Comparison of ENCODE assay signal across 1 cellular context in the genomic region with DNA sequence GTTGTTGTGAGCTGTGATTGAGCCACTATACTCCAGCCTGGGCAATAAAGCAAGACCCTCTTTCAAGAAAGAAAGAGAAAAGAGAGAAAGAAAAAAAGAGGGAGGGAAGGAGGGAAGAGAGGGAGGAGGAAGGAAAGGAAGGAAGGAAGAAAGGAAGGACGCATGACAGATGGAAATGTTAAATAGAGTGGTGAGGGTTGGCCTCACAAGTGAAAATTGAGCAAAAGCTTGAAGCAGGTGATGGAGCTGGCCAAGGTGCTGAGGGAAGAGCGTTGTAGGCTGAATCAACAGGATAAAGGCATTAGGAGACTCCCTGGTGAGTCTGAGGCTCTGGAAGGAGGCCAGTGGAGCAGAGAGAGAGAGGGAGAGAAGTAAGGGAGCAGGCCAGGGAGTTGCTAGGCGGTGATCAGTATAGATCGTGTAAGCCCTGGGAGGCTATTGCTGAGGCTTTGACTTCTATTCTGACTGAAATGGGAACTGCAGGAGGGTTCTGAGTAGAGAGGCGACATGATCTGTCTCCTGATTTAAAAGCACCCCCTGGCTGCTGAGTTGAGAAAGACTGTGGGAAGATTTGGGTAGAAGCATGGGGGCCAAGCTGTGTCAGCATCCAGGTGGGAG.
TF ChIP-seq lines count a peak whose summit lies in the region.

No MANE protein-coding gene starts in this region.

TF ChIP-seq in K562, 482 proteins besides CTCF, POLR2A, EP300 and RAD21 (continued from another document):
- peak in 1 of 2 experiments; percentile 93 for TF ChIP-seq AFF1 (IDR thresholded peaks at IDR 0.05; ENCODE audit: low read depth in 1 of 2, partially characterized antibody in 2 of 2)
- peak; percentile 38 for TF ChIP-seq ARHGAP35 (IDR thresholded peaks at IDR 0.05; ENCODE audit: partially characterized antibody)
- no peak for TF ChIP-seq MAZ (CRISPR knock-in tag; conservative IDR thresholded peaks at IDR 0.05 in 1 of 2, IDR thresholded peaks at IDR 0.05 in 1 of 2)
- TF ChIP-seq TAF7 (tag; IDR thresholded peaks at IDR 0.05), result 0 out of 2 replicates have a peak, but pooled peaks have one; percentile 15
- no peak for TF ChIP-seq ZNF282 (CRISPR knock-in tag; IDR thresholded peaks at IDR 0.05)
- no peak for TF ChIP-seq ELF2 (CRISPR knock-in tag; IDR thresholded peaks at IDR 0.05)
- TF ChIP-seq LARP7 (IDR thresholded peaks at IDR 0.05), result peak; percentile 61; the same call in 1 of the 2 replicates
